8 cellular contexts compared by ENCODE assay signal in the genomic region with DNA sequence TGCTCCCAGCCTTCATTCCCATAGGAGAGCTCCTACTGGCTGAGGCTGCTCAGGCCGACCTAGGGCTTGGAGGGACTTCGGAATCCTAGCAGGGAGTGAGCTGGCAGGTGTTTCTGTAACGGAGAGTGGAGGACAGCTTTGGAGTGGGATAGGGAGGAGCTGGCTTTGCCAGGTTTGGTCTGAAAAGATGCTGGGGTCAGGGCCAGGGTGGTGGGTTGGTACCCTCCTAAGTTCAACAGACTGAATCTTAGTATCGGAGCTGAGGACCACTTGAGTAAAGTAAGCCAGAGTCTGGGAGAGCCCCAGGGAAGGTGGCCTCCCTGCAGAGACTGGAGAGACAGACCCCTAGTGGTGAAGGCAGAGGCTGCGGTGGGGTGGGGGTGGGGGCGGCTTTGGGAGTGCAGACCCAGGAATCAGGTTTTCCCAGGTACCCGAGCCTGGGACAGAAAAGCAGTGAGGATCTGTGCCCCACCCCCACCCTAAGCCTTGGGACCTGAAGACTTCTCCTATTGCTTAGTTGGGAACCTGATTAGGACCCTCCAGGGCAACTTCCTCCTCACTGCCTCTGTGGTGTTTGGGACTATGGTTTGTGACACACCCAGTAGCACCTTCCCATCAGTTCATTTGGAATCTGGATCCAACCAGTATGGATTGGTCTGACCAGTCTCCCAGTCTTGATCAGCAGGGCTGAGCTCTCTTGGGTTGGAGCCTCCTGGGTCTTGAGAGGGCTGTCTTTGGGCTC. TPM values are rescaled to one million over a fixed set of nuclear protein-coding genes. Genes with fewer than 3 reads are reported as not detected.
A peak's percentile ranks its signal among the peaks of the same experiment; 100 is the strongest.
DNase-seq lines count a peak whose midpoint lies in the region; ATAC-seq and TF ChIP-seq lines count a peak whose summit lies in the region.

No MANE protein-coding gene starts in this region.

- ATAC-seq in mucosa of descending colon (peak; percentile 31), GM18909 (IDR thresholded peaks at IDR 0.05; ENCODE audit: poor library complexity, unreplicated experiment) (no peak), HG03159 (IDR thresholded peaks at IDR 0.05; ENCODE audit: unreplicated experiment) (no peak)

- H3K4me3 ChIP-seq in coronary artery (peak overlapping the region; percentile 92), mucosa of descending colon (peak overlapping the region; percentile 41), uterus (peak overlapping the region; percentile 17 to 63)

- H3K27ac ChIP-seq in coronary artery (peak overlapping the region; percentile 56 to 73), uterus (peak overlapping the region; percentile 60 to 73)

- no peaks in the 10 kb centered on the region for H3K27me3 ChIP-seq in uterus

- H3K36me3 ChIP-seq in mucosa of descending colon (ENCODE audit: low read depth) (no peaks in the 10 kb centered on the region), uterus (no peaks in the 10 kb centered on the region)

- H3K9me3 ChIP-seq in mucosa of descending colon (no peaks in the 10 kb centered on the region), uterus (no peaks in the 10 kb centered on the region)

- DNase-seq in ACHN (peak; percentile 40), GDM1 (lab: John Stamatoyannopoulos, UW) (peak; percentile 27), OCI-M2 (lab: John Stamatoyannopoulos, UW; ENCODE audit: unreplicated experiment) (peak; percentile 67), coronary artery (ENCODE audit: low spot score) (no peak), mucosa of descending colon (peak in 1 of 3 donors; percentile 71), uterus (no peak)

- H3K4me1 ChIP-seq in mucosa of descending colon (ENCODE audit: low read depth) (peaks cover 43% of the 10 kb centered on the region), uterus (peaks cover 0 to 5% of the 10 kb centered on the region in 2 donors)

- no peak for TF ChIP-seq POLR2A in uterus (IDR thresholded peaks at IDR 0.05)

- peak; percentile 32 for TF ChIP-seq CTCF in coronary artery (IDR thresholded peaks at IDR 0.05)
- no peak for TF ChIP-seq CTCF in mucosa of descending colon (IDR thresholded peaks at IDR 0.05)
- peak in 2 of 4 experiments; percentile 28 to 53 for TF ChIP-seq CTCF in uterus (IDR thresholded peaks at IDR 0.05)

- intact Hi-C loops in mucosa of descending colon (cut with DNase I, micrococcal nuclease) (no loop called here), uterus (cut with DNase I; ENCODE audit: low total_unique reads) (loop anchor here (5.0 to 10.0 kb wide), 3 partner anchors 51 to 194 kb away; partner anchors contain the start of gene CNNM3)

- in situ Hi-C loops in ACHN (cut with HindIII; ENCODE audit: low pct_ligation_motif_present, low pct_unique_long_range_greater_than_20kb, low sequenced_read_pairs): no loop called here

RNA-seq across cellular contexts. Expression of gene CNNM4, which starts 3.0 kb away (rescaled TPM):
- total RNA-seq in mucosa of descending colon: 100 to 1,000 TPM in 2 of 3 donors, 10 to 100 TPM in 1; 53.4 to 134 (median 101) TPM
- total RNA-seq in uterus: 1 to 10 TPM in 3 of 4 donors, under 1 TPM in 1; 0.77 to 8.2 (median 4.7) TPM

RNA-seq across cellular contexts. Expression of gene LMAN2L, which starts 23.8 kb away (rescaled TPM):
- total RNA-seq in mucosa of descending colon (10 to 100 TPM; 11.2 to 21.0 (median 14.2) TPM), uterus (10 to 100 TPM; 13.8 to 51.2 (median 20.9) TPM)

RNA-seq across cellular contexts. Expression of gene CNNM3, which starts 52.4 kb away (rescaled TPM):
- total RNA-seq in mucosa of descending colon (10 to 100 TPM; 21.2 to 35.5 (median 33.4) TPM), uterus (10 to 100 TPM in 2 of 4 donors, 1 to 10 TPM in 2; 1.5 to 21.1 (median 11.2) TPM)

Comparison
In these comparisons a context has a peak if more than half of its experiments do, and no peak if none do; other contexts are left out.
1. DNase-seq: peak in ACHN (single experiment), GDM1 (single experiment) and OCI-M2 (single experiment); none in coronary artery (single experiment) and uterus (0 of 2).
2. H3K4me3 ChIP-seq: peak in every context shown above with its lines; median percentile 92 in coronary artery; 41 in mucosa of descending colon; 40 in uterus.
3. RNA of gene CNNM4, which starts 3.0 kb away (total RNA-seq): 53.4 to 134 TPM in mucosa of descending colon; 0.77 to 8.2 TPM in uterus; every median in the first group is over 4 times any median in the second.